In genomic region chr15:70569139-70569717, GRCh38 we compare ENCODE assay signal across 8 cellular contexts.
DNase-seq lines count a peak whose midpoint lies in the region; ATAC-seq and TF ChIP-seq lines count a peak whose summit lies in the region.

No MANE protein-coding gene starts in this region.

- no peak overlapping the region for H3K27ac ChIP-seq in Karpas-422 (ENCODE audit: low read length)
- H3K27ac ChIP-seq in aorta (ENCODE audit: low read depth in 1 of 2, low read length in 2 of 2), result no peak overlapping the region

- H3K9me2 ChIP-seq in Karpas-422 (replicated peaks; ENCODE audit: insufficient read depth, low read length), result no peaks in the 10 kb centered on the region

- peak; percentile 76 for TF ChIP-seq CTCF in BJ (IDR thresholded peaks at IDR 0.05; ENCODE audit: insufficient read depth, low read depth, low read length)

- H3K4me2 ChIP-seq in Karpas-422 (ENCODE audit: low read depth, low read length, poor library complexity, severe bottlenecking), result no peak overlapping the region

- no peaks in the 10 kb centered on the region for H4K20me1 ChIP-seq in Karpas-422 (ENCODE audit: insufficient read depth, low read depth, low read length)

- WGBS in aorta, 2 donors, result 24 to 29% methylated on average over 3 of the region's 3 CpGs

- ATAC-seq in aorta (ENCODE audit: low FRiP score) (peak; percentile 69), GM21723 (IDR thresholded peaks at IDR 0.05; ENCODE audit: unreplicated experiment) (no peak)

- no peak overlapping the region for H3K9ac ChIP-seq in Karpas-422 (ENCODE audit: low read length)

- H3K36me3 ChIP-seq in BJ (ENCODE audit: control insufficient read depth, insufficient read depth, low read length), result no peaks in the 10 kb centered on the region
- H3K36me3 ChIP-seq in Karpas-422 (ENCODE audit: insufficient read depth, low read length), result no peaks in the 10 kb centered on the region
- H3K36me3 ChIP-seq in aorta (ENCODE audit: control insufficient read depth in 1 of 2, insufficient read depth in 2 of 2, low read length in 1 of 2), result no peaks in the 10 kb centered on the region

- no peak for DNase-seq in BJ (ENCODE audit: low read depth)
- DNase-seq in Karpas-422, result peak; percentile 59
- DNase-seq in astrocyte of the hippocampus (ENCODE audit: low read depth, low spot score), result peak; percentile 68
- peak; percentile 72 for DNase-seq in iris pigment epithelial cell (ENCODE audit: low read depth)
- DNase-seq in aorta, result no peak
- DNase-seq in T-helper 2 cell, result no peak
- DNase-seq in stimulated activated CD4-positive, alpha-beta T cell treated with anti-CD3 and anti-CD28 coated beads, Interleukin-4, amount 100 ng/mL, for 4 hours, result no peak

- POLR2A ChIA-PET in BJ (lab: Charles Lee), result interaction anchor here (0.5 kb wide), 1 partner anchor 35 kb away, joined by 3 read pairs; no protein-coding TSS in a partner anchor

- no peaks in the 10 kb centered on the region for H3K79me2 ChIP-seq in Karpas-422 (ENCODE audit: low read length)

- H3K4me1 ChIP-seq in Karpas-422 (ENCODE audit: low read length) (no peaks in the 10 kb centered on the region), aorta (ENCODE audit: control insufficient read depth in 1 of 2, insufficient read depth in 2 of 2, low read length in 2 of 2) (no peaks in the 10 kb centered on the region)

- intact Hi-C loops in aorta (cut with DNase I), result no loop called here

- CTCF ChIA-PET in BJ (lab: Yijun Ruan, JAX), result interaction anchor here (0.6 to 2.1 kb wide), 22 partner anchors 9 to 306 kb away, joined by 3 to 16 read pairs (median 4); no protein-coding TSS in a partner anchor

- H3K9me3 ChIP-seq in Karpas-422 (ENCODE audit: low read length) (no peaks in the 10 kb centered on the region), aorta (ENCODE audit: control insufficient read depth, low read length) (no peaks in the 10 kb centered on the region)

- no peak overlapping the region for H2AFZ ChIP-seq in Karpas-422 (ENCODE audit: low read length)

- H3K27me3 ChIP-seq in BJ (ENCODE audit: control insufficient read depth, insufficient read depth, low read length), result peaks cover 1% of the 10 kb centered on the region
- H3K27me3 ChIP-seq in Karpas-422 (ENCODE audit: low read length), result no peaks in the 10 kb centered on the region
- no peaks in the 10 kb centered on the region for H3K27me3 ChIP-seq in aorta (ENCODE audit: control insufficient read depth in 1 of 2, insufficient read depth in 2 of 2, low read length in 1 of 2)

- H3K4me3 ChIP-seq in BJ (ENCODE audit: low read depth, low read length) (no peak overlapping the region), Karpas-422 (ENCODE audit: low read length) (no peak overlapping the region), aorta (ENCODE audit: low read length in 2 of 2) (no peak overlapping the region)

Comparison
In these comparisons a context has a peak if more than half of its experiments do, and no peak if none do; other contexts are left out.
1. DNase-seq: peak in Karpas-422 (single experiment), astrocyte of the hippocampus (single experiment) and iris pigment epithelial cell (single experiment); none in BJ (single experiment), aorta (0 of 2), T-helper 2 cell (0 of 5) and stimulated activated CD4-positive, alpha-beta T cell treated with anti-CD3 and anti-CD28 coated beads, Interleukin-4, amount 100 ng/mL, for 4 hours (0 of 2).